8 cellular contexts compared by ENCODE assay signal in genomic region chr6:99568103-99568933, GRCh38. TPM values are rescaled to one million over a fixed set of nuclear protein-coding genes. Genes with fewer than 3 reads are reported as not detected.
DNase-seq lines count a peak whose midpoint lies in the region; ATAC-seq and TF ChIP-seq lines count a peak whose summit lies in the region.

A gene with protein sequence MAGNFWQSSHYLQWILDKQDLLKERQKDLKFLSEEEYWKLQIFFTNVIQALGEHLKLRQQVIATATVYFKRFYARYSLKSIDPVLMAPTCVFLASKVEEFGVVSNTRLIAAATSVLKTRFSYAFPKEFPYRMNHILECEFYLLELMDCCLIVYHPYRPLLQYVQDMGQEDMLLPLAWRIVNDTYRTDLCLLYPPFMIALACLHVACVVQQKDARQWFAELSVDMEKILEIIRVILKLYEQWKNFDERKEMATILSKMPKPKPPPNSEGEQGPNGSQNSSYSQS (minus strand): TSS chr6:99568660. CDS start chr6:99568527, 133 bp downstream.

- H3K4me2 ChIP-seq in GM23338 = peak within 1 kb of the TSS; percentile 84

- 0 out of 4 replicates have a peak, but pooled peaks of 1 of the 2 experiments have one; percentile 8 for TF ChIP-seq CTCF in GM23338 (conservative IDR thresholded peaks at IDR 0.05; ENCODE audit: low read depth in 2 of 2)
- TF ChIP-seq CTCF in fibroblast of the aortic adventitia (IDR thresholded peaks at IDR 0.05; ENCODE audit: insufficient read depth, low read length) = no peak
- TF ChIP-seq CTCF in nephron (IDR thresholded peaks at IDR 0.05; ENCODE audit: unreplicated experiment in 3 of 3) = no peak

- H3K9me3 Mint-ChIP-seq in GM23338 = peaks cover 5% of the 10 kb centered on the region; the same call in 2 of the 3 replicates
- H3K9me3 Mint-ChIP-seq in nephron = peaks cover 3% of the 10 kb centered on the region
- H3K9me3 Mint-ChIP-seq in stimulated activated naive CD8-positive, alpha-beta T cell treated with anti-CD3 and anti-CD28 coated beads, Interleukin-15, Interleukin-2, amounts not matched to agents 100 ng/mL and 50 ng/mL, for 24 hours = no peaks in the 10 kb centered on the region

- peak within 1 kb of the TSS; percentile 92 for H3K27ac ChIP-seq in GM23338 (ENCODE audit: low read depth)

- peaks cover 17% of the 10 kb centered on the region for H3K27me3 Mint-ChIP-seq in GM23338 (ENCODE audit: insufficient read depth, low read depth, poor library complexity)
- H3K27me3 Mint-ChIP-seq in nephron (ENCODE audit: low read depth) = peaks cover 3% of the 10 kb centered on the region
- H3K27me3 Mint-ChIP-seq in stimulated activated naive CD8-positive, alpha-beta T cell treated with anti-CD3 and anti-CD28 coated beads, Interleukin-15, Interleukin-2, amounts not matched to agents 100 ng/mL and 50 ng/mL, for 24 hours = no peaks in the 10 kb centered on the region

- H3K4me3 Mint-ChIP-seq in GM23338 (peak within 1 kb of the TSS; percentile 95), nephron (peak within 1 kb of the TSS; percentile 96 to 99 (median 96))
- peak within 1 kb of the TSS; percentile 98 for H3K4me3 Mint-ChIP-seq in stimulated activated naive CD8-positive, alpha-beta T cell treated with anti-CD3 and anti-CD28 coated beads, Interleukin-15, Interleukin-2, amounts not matched to agents 100 ng/mL and 50 ng/mL, for 24 hours

- no peaks in the 10 kb centered on the region for H3K9me2 ChIP-seq in GM23338 (ENCODE audit: insufficient read depth)

- H3K79me2 ChIP-seq in GM23338 (replicated peaks; ENCODE audit: insufficient read depth) = peaks cover 47% of the 10 kb centered on the region

- H3K27ac Mint-ChIP-seq in GM23338 = peak within 1 kb of the TSS; percentile 100
- peak within 1 kb of the TSS; percentile 94 to 99 (median 96) for H3K27ac Mint-ChIP-seq in nephron
- H3K27ac Mint-ChIP-seq in stimulated activated naive CD8-positive, alpha-beta T cell treated with anti-CD3 and anti-CD28 coated beads, Interleukin-15, Interleukin-2, amounts not matched to agents 100 ng/mL and 50 ng/mL, for 24 hours = peak within 1 kb of the TSS; percentile 97

- no peaks in the 10 kb centered on the region for H3F3A ChIP-seq in GM23338 (replicated peaks; ENCODE audit: low read depth)

- DNase-seq in Daoy (ENCODE audit: low read depth) (peak; percentile 96), GM23338 (ENCODE audit: low spot score) (peak; percentile 98), LHCN-M2 (ENCODE audit: low read depth) (peak; percentile 94), fibroblast of the aortic adventitia (ENCODE audit: low read depth) (peak; percentile 96)
- peak; percentile 86 for DNase-seq in activated effector memory CD4-positive, alpha-beta T cell treated with Interleukin-2 at 50 U/mL for 16 hours

- H3K4me1 ChIP-seq in GM23338 (ENCODE audit: insufficient read depth) = 0 out of 2 replicates have a peak, but pooled peaks cover 7% of the 10 kb centered on the region

- H4K20me1 ChIP-seq in GM23338 (replicated peaks; ENCODE audit: insufficient read depth) = peaks cover 17% of the 10 kb centered on the region; the same call in 1 of the 2 replicates

- 0 out of 2 replicates have a peak within 1 kb of the TSS, but pooled peaks have one; percentile 2 for H2AFZ ChIP-seq in GM23338

- H3K4me1 Mint-ChIP-seq in GM23338 (peaks cover 10% of the 10 kb centered on the region), nephron (peaks cover 25% of the 10 kb centered on the region)
- peaks cover 36% of the 10 kb centered on the region for H3K4me1 Mint-ChIP-seq in stimulated activated naive CD8-positive, alpha-beta T cell treated with anti-CD3 and anti-CD28 coated beads, Interleukin-15, Interleukin-2, amounts not matched to agents 100 ng/mL and 50 ng/mL, for 24 hours (ENCODE audit: low read depth)

- TF ChIP-seq POLR2A in Raji (IDR thresholded peaks at IDR 0.05; ENCODE audit: insufficient read depth, low read depth, low read length) = peak; percentile 94

- ATAC-seq in GM23338 = peak; percentile 97

- H3K36me3 Mint-ChIP-seq in GM23338 (ENCODE audit: low read depth) = no peaks in the 10 kb centered on the region; the same call in 2 of the 3 replicates
- H3K36me3 Mint-ChIP-seq in nephron (ENCODE audit: low read depth) = peaks cover 2% of the 10 kb centered on the region
- H3K36me3 Mint-ChIP-seq in stimulated activated naive CD8-positive, alpha-beta T cell treated with anti-CD3 and anti-CD28 coated beads, Interleukin-15, Interleukin-2, amounts not matched to agents 100 ng/mL and 50 ng/mL, for 24 hours (ENCODE audit: low read depth) = peaks cover 23% of the 10 kb centered on the region

- H3K27me3 ChIP-seq in GM23338 (ENCODE audit: insufficient read depth) = no peaks in the 10 kb centered on the region; the same call in 1 of the 2 replicates

- H3K36me3 ChIP-seq in GM23338 (ENCODE audit: insufficient read depth) = no peaks in the 10 kb centered on the region

- peak within 1 kb of the TSS; percentile 61 for H3K4me3 ChIP-seq in GM23338
- H3K4me3 ChIP-seq in fibroblast of the aortic adventitia (ENCODE audit: low read depth, low read length) = peak within 1 kb of the TSS; percentile 94

TF ChIP-seq in GM23338, 12 proteins besides CTCF, POLR2A, EP300 and RAD21 (continues in another document):
- TF ChIP-seq ZNF462 (CRISPR knock-in tag; IDR thresholded peaks at IDR 0.05) (no peak), EZH2 (IDR thresholded peaks at IDR 0.05; ENCODE audit: low read depth, unreplicated experiment) (no peak), JUNB (IDR thresholded peaks at IDR 0.05; ENCODE audit: unreplicated experiment) (no peak), CREB1 (CRISPR knock-in tag; IDR thresholded peaks at IDR 0.05; ENCODE audit: low read depth) (peak; percentile 67)

RNA-seq across cellular contexts. Expression of the gene that starts here (rescaled TPM):
- 136 and 157 TPM in 2 replicates for total RNA-seq in Daoy (2014; rRNA removed; shearing (Covaris generic))
- total RNA-seq in GM23338 (2014; rRNA removed; shearing (Covaris generic)) = 143 and 175 TPM in 2 replicates
- polyA plus RNA-seq in GM23338 (2016; fragmentation: Nextera tagmentation; extraction: Ambion mirVana) = 96.7 and 108 TPM in 2 replicates
- total RNA-seq in LHCN-M2 (2014; rRNA removed) = 67.9 and 71.2 TPM in 2 replicates
- 20.7 TPM for polyA plus RNA-seq in LHCN-M2 (2012)
- total RNA-seq in fibroblast of the aortic adventitia (ENCODE audit: low replicate concordance) = 52.4 and 58.0 TPM in 2 replicates

Comparison
In these comparisons a context has a peak if more than half of its experiments do, and no peak if none do; other contexts are left out.
1. Peak in every context shown above with its lines: DNase-seq, ATAC-seq, H3K4me3 ChIP-seq and H3K27ac ChIP-seq.